Comparison of ENCODE assay signal across 10 cellular contexts in genomic region chr9:33785914-33786313, GRCh38. TPM values are rescaled to one million over a fixed set of nuclear protein-coding genes. Genes with fewer than 3 reads are reported as not detected.
DNase-seq lines count a peak whose midpoint lies in the region; ATAC-seq, FAIRE-seq and TF ChIP-seq lines count a peak whose summit lies in the region.
"Had no signal": no experiment of that assay in that cellular context is flagged by ENCODE, and none has a peak within 500 bp of the region (broad histone marks: within the 10 kb centered on the region; RNA-seq: fewer than 3 reads in every experiment).

No MANE protein-coding gene starts in this region.

- no peak overlapping the region for H2BK15ac ChIP-seq in mesendoderm (replicated peaks; ENCODE audit: low read depth)

- TF ChIP-seq CTCF in astrocyte of the spinal cord (IDR thresholded peaks at IDR 0.05; ENCODE audit: low read depth, low read length) (peak; percentile 33), uterus (IDR thresholded peaks at IDR 0.05) (no peak)

- no peaks in the 10 kb centered on the region for H3K79me1 ChIP-seq in mesendoderm (ENCODE audit: low read length)

- no peaks in the 10 kb centered on the region for H3K79me2 ChIP-seq in mesendoderm (ENCODE audit: control insufficient read depth, insufficient read depth, low read length)

- H3K4me1 ChIP-seq in mesendoderm (ENCODE audit: control insufficient read depth, low read depth, low read length) (no peaks in the 10 kb centered on the region), uterus (no peaks in the 10 kb centered on the region)

- H3K4me3 Mint-ChIP-seq in stimulated activated naive CD8-positive, alpha-beta T cell treated with anti-CD3 and anti-CD28 coated beads, Interleukin-15, amount 100 ng/mL, for 72 hours = no peak overlapping the region
- H3K4me3 Mint-ChIP-seq: naive thymus-derived CD4-positive, alpha-beta T cell had no signal

- no peak overlapping the region for H3K56ac ChIP-seq in mesendoderm (ENCODE audit: low read length)

- no peak overlapping the region for H3K23ac ChIP-seq in mesendoderm (ENCODE audit: low read length)

- H3K27me3 ChIP-seq in mesendoderm (ENCODE audit: insufficient read depth, low read length, poor library complexity) = no peaks in the 10 kb centered on the region
- H3K27me3 ChIP-seq in uterus = no peaks in the 10 kb centered on the region

- no peak overlapping the region for H2AK5ac ChIP-seq in mesendoderm (ENCODE audit: low read length)

- no peak overlapping the region for H3K4ac ChIP-seq in mesendoderm (ENCODE audit: low read depth, low read length)

- H3K27me3 Mint-ChIP-seq in stimulated activated naive CD8-positive, alpha-beta T cell treated with anti-CD3 and anti-CD28 coated beads, Interleukin-15, amount 100 ng/mL, for 72 hours = no peaks in the 10 kb centered on the region

- no peak overlapping the region for H3K18ac ChIP-seq in mesendoderm (ENCODE audit: low read length)

- in situ Hi-C loops in astrocyte of the spinal cord (cut with HindIII; ENCODE audit: low sequenced_read_pairs) = no loop called here

- H3K4me3 ChIP-seq in astrocyte of the spinal cord (ENCODE audit: low read depth, low read length) (no peak overlapping the region), mesendoderm (ENCODE audit: low read length) (no peak overlapping the region), uterus (no peak overlapping the region)

- peaks cover 20% of the 10 kb centered on the region for H3K4me1 Mint-ChIP-seq in stimulated activated naive CD8-positive, alpha-beta T cell treated with anti-CD3 and anti-CD28 coated beads, Interleukin-15, amount 100 ng/mL, for 72 hours

- no peak for TF ChIP-seq POLR2A in uterus (IDR thresholded peaks at IDR 0.05)

- H4K8ac ChIP-seq in mesendoderm (ENCODE audit: low read depth, low read length) = no peak overlapping the region

- H3K27ac Mint-ChIP-seq in stimulated activated naive CD8-positive, alpha-beta T cell treated with anti-CD3 and anti-CD28 coated beads, Interleukin-15, amount 100 ng/mL, for 72 hours = no peak overlapping the region
- H3K27ac Mint-ChIP-seq: naive thymus-derived CD4-positive, alpha-beta T cell had no signal

- H2BK120ac ChIP-seq in mesendoderm (ENCODE audit: low read depth, low read length) = no peak overlapping the region

- no peak overlapping the region for H2BK5ac ChIP-seq in mesendoderm (ENCODE audit: low read length)

- H3K9me3 Mint-ChIP-seq in stimulated activated naive CD8-positive, alpha-beta T cell treated with anti-CD3 and anti-CD28 coated beads, Interleukin-15, amount 100 ng/mL, for 72 hours = no peaks in the 10 kb centered on the region

- intact Hi-C loops in uterus (cut with DNase I; ENCODE audit: low total_unique reads) = no loop called here

- ATAC-seq in stimulated activated naive CD8-positive, alpha-beta T cell treated with anti-CD3 and anti-CD28 coated beads, Interleukin-15, amount 100 ng/mL, for 72 hours = no peak
- ATAC-seq: naive thymus-derived CD4-positive, alpha-beta T cell had no signal

- H3K4me2 ChIP-seq in mesendoderm (ENCODE audit: low read length) = no peak overlapping the region

- DNase-seq in ELR (ENCODE audit: low read depth) = peak; percentile 45
- peak; percentile 14 to 34 for DNase-seq in Kasumi-1 (lab: John Stamatoyannopoulos, UW)
- DNase-seq in astrocyte of the spinal cord (ENCODE audit: low read depth, low spot score) = no peak
- peak; percentile 53 for DNase-seq in mesendoderm
- no peak for DNase-seq in uterus
- DNase-seq in stimulated activated naive CD8-positive, alpha-beta T cell treated with anti-CD3 and anti-CD28 coated beads, Interleukin-15, amount 100 ng/mL, for 72 hours = no peak
- no peak for DNase-seq in frontal cortex (ENCODE audit: low spot score in 2 of 2)
- no peak for DNase-seq in hippocampal formation (lab: John Stamatoyannopoulos, UW)
- DNase-seq: activated CD8-positive, alpha-beta memory T cell treated with anti-CD3 and anti-CD28 coated beads, Interleukin-2, amount 50 U/mL, for 4 hours; naive thymus-derived CD4-positive, alpha-beta T cell had no signal

- H3K36me3 ChIP-seq in mesendoderm (ENCODE audit: control insufficient read depth, insufficient read depth, low read length) (no peaks in the 10 kb centered on the region), uterus (no peaks in the 10 kb centered on the region)

- H4K5ac ChIP-seq in mesendoderm (ENCODE audit: low read length) = no peak overlapping the region

- H3K9me3 ChIP-seq in uterus = no peaks in the 10 kb centered on the region

- H3K27ac ChIP-seq in mesendoderm (ENCODE audit: low read depth, low read length) = no peak overlapping the region
- H3K27ac ChIP-seq in uterus = no peak overlapping the region

- FAIRE-seq in frontal cortex (lab: Jason Lieb, UNC) = no peak

- WGBS in mesendoderm (ENCODE audit: extremely low coverage, insufficient coverage, low lambda C conversion rate) = no CpG with 5 or more reads among the region's 5 CpGs

- no peak overlapping the region for H3K9ac ChIP-seq in mesendoderm (ENCODE audit: low read length)

RNA-seq across cellular contexts. Expression of gene PRSS3, which starts 9.4 kb away (rescaled TPM):
- polyA plus RNA-seq in mesendoderm (2013, experiment 1 of 2) = 0.07 TPM
- 0.14 TPM for polyA plus RNA-seq in mesendoderm (2013, experiment 2 of 2)
- total RNA-seq in uterus (not detected), frontal cortex (1.2 TPM)
- polyA plus RNA-seq: naive thymus-derived CD4-positive, alpha-beta T cell had no signal

RNA-seq across cellular contexts. Expression of gene UBE2R2, which starts 31.0 kb away (rescaled TPM):
- polyA plus RNA-seq in mesendoderm (2013, experiment 1 of 2) = 48.6 TPM
- 48.4 TPM for polyA plus RNA-seq in mesendoderm (2013, experiment 2 of 2)
- total RNA-seq in uterus (10 to 100 TPM in 3 of 4 donors, 1 to 10 TPM in 1; 5.4 to 46.9 (median 22.1) TPM), frontal cortex (28.5 TPM)

Comparison
In these comparisons a context has a peak if more than half of its experiments do, and no peak if none do; other contexts are left out.
1. DNase-seq: peak in ELR (single experiment), Kasumi-1 (2 of 2) and mesendoderm (single experiment); none in astrocyte of the spinal cord (single experiment), uterus (0 of 2), stimulated activated naive CD8-positive, alpha-beta T cell treated with anti-CD3 and anti-CD28 coated beads, Interleukin-15, amount 100 ng/mL, for 72 hours (0 of 2), frontal cortex (0 of 2) and hippocampal formation (0 of 2).